ENCODE assay signal across 9 cellular contexts in the genomic region with DNA sequence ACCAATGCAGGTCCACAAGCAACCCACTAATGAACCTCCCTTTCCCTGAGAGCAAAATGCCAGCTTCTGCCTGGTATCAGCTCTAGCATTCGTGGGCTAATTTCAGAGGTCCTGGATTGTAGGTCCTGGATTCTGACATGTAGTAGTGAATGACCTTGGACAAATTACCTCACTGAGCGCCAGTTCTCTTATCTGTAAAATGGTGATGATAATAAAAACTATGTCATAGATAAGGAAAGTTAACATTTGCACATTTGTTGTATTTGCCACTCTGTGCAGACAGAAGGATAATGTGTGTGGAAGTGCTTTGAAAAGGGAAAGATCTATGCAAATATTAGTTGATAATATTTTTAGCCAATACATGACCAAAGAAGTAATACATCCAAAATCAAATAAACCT. TPM values are rescaled to one million over a fixed set of nuclear protein-coding genes. Genes with fewer than 3 reads are reported as not detected.
DNase-seq lines count a peak whose midpoint lies in the region; TF ChIP-seq lines count a peak whose summit lies in the region.
"Had no signal": no experiment of that assay in that cellular context is flagged by ENCODE, and none has a peak within 500 bp of the region (broad histone marks: within the 10 kb centered on the region; RNA-seq: fewer than 3 reads in every experiment).

No MANE protein-coding gene starts in this region.

- H3K4me3 ChIP-seq in OCI-LY1 (ENCODE audit: low read depth, low read length, poor library complexity, severe bottlenecking) (peak overlapping the region; percentile 55), epithelial cell of esophagus (ENCODE audit: low read length) (peak overlapping the region; percentile 49), smooth muscle cell (peak overlapping the region; percentile 41)

- H3K4me1 ChIP-seq in OCI-LY1 (ENCODE audit: insufficient read depth, low read length, severe bottlenecking): peaks cover 25% of the 10 kb centered on the region
- H3K4me1 ChIP-seq in smooth muscle cell (ENCODE audit: low read depth): peaks cover 27% of the 10 kb centered on the region

- TF ChIP-seq CTCF in OCI-LY1 (IDR thresholded peaks at IDR 0.05; ENCODE audit: low read length) (no peak), epithelial cell of esophagus (IDR thresholded peaks at IDR 0.05; ENCODE audit: insufficient read depth, low read depth, low read length, missing control alignments) (no peak), smooth muscle cell (IDR thresholded peaks at IDR 0.05; ENCODE audit: borderline replicate concordance, insufficient read depth, poor library complexity, severe bottlenecking) (no peak)

- H3K4me2 ChIP-seq in OCI-LY1 (ENCODE audit: low read length) (peak overlapping the region; percentile 84), smooth muscle cell (peak overlapping the region; percentile 82)

- H3K9ac ChIP-seq in OCI-LY1 (ENCODE audit: low read length): no peak overlapping the region
- no peak overlapping the region for H3K9ac ChIP-seq in smooth muscle cell (ENCODE audit: low read depth)

- H3K79me2 ChIP-seq in OCI-LY1 (ENCODE audit: insufficient read depth, low read length): no peaks in the 10 kb centered on the region
- H3K79me2 ChIP-seq in smooth muscle cell (ENCODE audit: low read depth): no peaks in the 10 kb centered on the region

- H3K9me3 Mint-ChIP-seq in activated CD4-positive, alpha-beta T cell treated with anti-CD3 and anti-CD28 coated beads, Interleukin-2, amount 10 ng/mL, durations not matched to agents 7 days and 5 days: no peaks in the 10 kb centered on the region

- DNase-seq in activated CD4-positive, alpha-beta T cell treated with anti-CD3 and anti-CD28 coated beads, Interleukin-2, amount 10 ng/mL, durations not matched to agents 7 days and 5 days: no peak
- no peak for DNase-seq in activated CD4-positive, alpha-beta T cell treated with anti-CD3 and anti-CD28 coated beads for 48 hours
- DNase-seq in epithelial cell of esophagus (ENCODE audit: low read depth): no peak
- no peak for DNase-seq in smooth muscle cell (lab: John Stamatoyannopoulos, UW; ENCODE audit: unreplicated experiment)
- DNase-seq in EL: no peak
- no peak for DNase-seq in HCEC 1CT
- DNase-seq in stimulated activated CD4-positive, alpha-beta T cell treated with anti-CD3 and anti-CD28 coated beads, Interleukin-12 subunit alpha, Interleukin-12 subunit beta, amount 100 ng/mL, for 4 hours: no peak
- DNase-seq: brain microvascular endothelial cell had no signal

- H3K36me3 ChIP-seq in OCI-LY1 (ENCODE audit: insufficient read depth, low read length): no peaks in the 10 kb centered on the region
- no peaks in the 10 kb centered on the region for H3K36me3 ChIP-seq in smooth muscle cell (ENCODE audit: low read depth)
- H3K36me3 ChIP-seq: brain microvascular endothelial cell had no signal

- CTCF ChIA-PET in activated CD4-positive, alpha-beta T cell treated with anti-CD3 and anti-CD28 coated beads, Interleukin-2, amount 10 ng/mL, durations not matched to agents 7 days and 5 days (lab: Charles Lee): interaction anchor here (2.5 to 2.6 kb wide), 2 partner anchors 11 to 13 kb away, joined by 8 to 9 read pairs; no protein-coding TSS in a partner anchor

- H3K4me3 Mint-ChIP-seq in activated CD4-positive, alpha-beta T cell treated with anti-CD3 and anti-CD28 coated beads, Interleukin-2, amount 10 ng/mL, durations not matched to agents 7 days and 5 days: peak overlapping the region; percentile 66

- no peaks in the 10 kb centered on the region for H3K9me2 ChIP-seq in OCI-LY1 (ENCODE audit: low read depth, low read length)

- H2AFZ ChIP-seq in OCI-LY1 (ENCODE audit: low read length) (no peak overlapping the region), smooth muscle cell (ENCODE audit: low read depth) (no peak overlapping the region)

- H3K36me3 Mint-ChIP-seq in activated CD4-positive, alpha-beta T cell treated with anti-CD3 and anti-CD28 coated beads, Interleukin-2, amount 10 ng/mL, durations not matched to agents 7 days and 5 days (ENCODE audit: low read depth): no peaks in the 10 kb centered on the region

- H3K9me3 ChIP-seq in OCI-LY1 (ENCODE audit: low read length): no peaks in the 10 kb centered on the region
- H3K9me3 ChIP-seq in smooth muscle cell (replicated peaks; ENCODE audit: low read depth): no peaks in the 10 kb centered on the region

- peaks cover 11% of the 10 kb centered on the region for H3K27me3 Mint-ChIP-seq in activated CD4-positive, alpha-beta T cell treated with anti-CD3 and anti-CD28 coated beads, Interleukin-2, amount 10 ng/mL, durations not matched to agents 7 days and 5 days

- POLR2A ChIA-PET in activated CD4-positive, alpha-beta T cell treated with anti-CD3 and anti-CD28 coated beads, Interleukin-2, amount 10 ng/mL, durations not matched to agents 7 days and 5 days (lab: Charles Lee): no interaction called here

- H3K27ac ChIP-seq in OCI-LY1 (ENCODE audit: low read depth, low read length, poor library complexity, severe bottlenecking) (no peak overlapping the region), smooth muscle cell (ENCODE audit: low read depth) (no peak overlapping the region)
- H3K27ac ChIP-seq: brain microvascular endothelial cell had no signal

- H4K20me1 ChIP-seq in OCI-LY1 (ENCODE audit: insufficient read depth, low read length) (no peaks in the 10 kb centered on the region), smooth muscle cell (ENCODE audit: low read depth) (no peaks in the 10 kb centered on the region)

- H3K4me1 Mint-ChIP-seq in activated CD4-positive, alpha-beta T cell treated with anti-CD3 and anti-CD28 coated beads, Interleukin-2, amount 10 ng/mL, durations not matched to agents 7 days and 5 days: peaks cover 71% of the 10 kb centered on the region

- H3K27me3 ChIP-seq in OCI-LY1 (ENCODE audit: insufficient read depth, low read length) (no peaks in the 10 kb centered on the region; the same call in 1 of the 2 replicates), smooth muscle cell (ENCODE audit: low read depth) (no peaks in the 10 kb centered on the region)
- H3K27me3 ChIP-seq: brain microvascular endothelial cell had no signal

- peaks cover 6% of the 10 kb centered on the region for H3F3A ChIP-seq in OCI-LY1 (ENCODE audit: insufficient read depth, low read length)
- peaks cover 8% of the 10 kb centered on the region for H3F3A ChIP-seq in smooth muscle cell (ENCODE audit: low read depth)

- no peak overlapping the region for H3K27ac Mint-ChIP-seq in activated CD4-positive, alpha-beta T cell treated with anti-CD3 and anti-CD28 coated beads, Interleukin-2, amount 10 ng/mL, durations not matched to agents 7 days and 5 days

- 78% methylated on average over 2 of the region's 2 CpGs for WGBS in smooth muscle cell (ENCODE audit: low lambda C conversion rate)

RNA-seq across cellular contexts. Expression of a gene that starts 4.1 kb away (rescaled TPM):
- total RNA-seq in activated CD4-positive, alpha-beta T cell treated with anti-CD3 and anti-CD28 coated beads, Interleukin-2, amount 10 ng/mL, durations not matched to agents 7 days and 5 days: 10 to 100 TPM; 17.9 to 18.8 TPM
- total RNA-seq in smooth muscle cell: 10.4 and 12.7 TPM in 2 replicates
- 3.2 TPM in 2 replicates for polyA plus RNA-seq in smooth muscle cell

RNA-seq across cellular contexts. Expression of a gene that starts 53.9 kb away (rescaled TPM):
- 10 to 100 TPM; 64.1 to 72.3 TPM for total RNA-seq in activated CD4-positive, alpha-beta T cell treated with anti-CD3 and anti-CD28 coated beads, Interleukin-2, amount 10 ng/mL, durations not matched to agents 7 days and 5 days
- total RNA-seq in smooth muscle cell: 109 and 112 TPM in 2 replicates
- polyA plus RNA-seq in smooth muscle cell: 151 and 154 TPM in 2 replicates
